9 cellular contexts compared by ENCODE assay signal in the genomic region with DNA sequence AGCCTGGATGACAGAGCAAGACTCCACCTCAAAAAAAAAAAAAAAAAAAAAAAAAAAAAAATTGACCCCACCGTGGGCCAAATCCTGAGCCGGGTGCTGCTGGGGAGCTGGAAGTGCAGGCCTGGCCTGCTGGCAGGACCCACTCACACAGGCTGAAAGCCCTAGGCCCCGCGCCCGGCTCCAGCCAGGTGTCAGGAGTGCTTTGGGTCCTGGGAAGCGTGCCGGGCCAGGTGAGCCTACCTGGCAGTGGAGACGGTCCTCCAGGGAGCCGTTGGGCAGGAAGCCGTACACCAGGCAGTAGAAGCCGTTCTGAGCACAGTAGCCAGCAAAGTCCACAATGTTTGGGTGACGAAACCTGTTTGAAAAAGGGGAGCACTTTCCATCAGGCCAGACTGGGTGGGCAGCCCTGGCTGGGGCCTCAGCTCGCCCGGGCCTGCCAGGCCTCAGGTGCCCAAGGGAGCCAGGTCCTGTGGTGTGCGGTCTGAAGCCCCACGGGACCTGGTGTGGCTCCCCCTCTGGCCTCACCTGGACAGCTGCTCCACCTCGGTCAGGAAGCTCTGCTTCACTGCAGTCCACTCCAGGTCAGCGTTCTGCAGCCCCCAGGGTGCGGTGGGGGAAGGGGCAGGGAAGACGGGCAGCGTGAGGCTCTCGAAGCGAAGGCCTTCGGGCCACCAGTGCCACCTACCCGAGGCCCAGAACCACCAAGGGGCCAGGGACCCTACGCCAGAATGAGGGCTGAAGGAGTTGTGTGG. TPM values are rescaled to one million over a fixed set of nuclear protein-coding genes. Genes with fewer than 3 reads are reported as not detected.
DNase-seq lines count a peak whose midpoint lies in the region; ATAC-seq and TF ChIP-seq lines count a peak whose summit lies in the region.
"Had no signal": no experiment of that assay in that cellular context is flagged by ENCODE, and none has a peak within 500 bp of the region (broad histone marks: within the 10 kb centered on the region; RNA-seq: fewer than 3 reads in every experiment).

No MANE protein-coding gene starts in this region.

- no peak overlapping the region for H2BK120ac ChIP-seq in neuronal stem cell (ENCODE audit: low read depth, low read length)

- no peaks in the 10 kb centered on the region for H3K27me3 Mint-ChIP-seq in CD8-positive, alpha-beta T cell (ENCODE audit: low read depth)

- H3K27me3 ChIP-seq in CD8-positive, alpha-beta T cell (ENCODE audit: insufficient read depth, low read length), result no peaks in the 10 kb centered on the region
- H3K27me3 ChIP-seq in neuronal stem cell (ENCODE audit: control insufficient read depth in 3 of 3, insufficient read depth in 3 of 3, low read depth in 1 of 3, low read length in 3 of 3), result peaks cover 0 to 33% (median 0%) of the 10 kb centered on the region in 3 experiments

- WGBS in neuronal stem cell (ENCODE audit: extremely low coverage in 2 of 2, insufficient read length in 2 of 2, insufficient replicate concordance in 1 of 2), 2 donors, result no CpG with 5 or more reads among the region's 26 CpGs

- no peak overlapping the region for H4K8ac ChIP-seq in neuronal stem cell (ENCODE audit: low read depth, low read length)

- TF ChIP-seq CTCF in CD8-positive, alpha-beta T cell (IDR thresholded peaks at IDR 0.05), result no peak
- TF ChIP-seq CTCF in LNCaP clone FGC (IDR thresholded peaks at IDR 0.05; ENCODE audit: control insufficient read depth, extremely low read depth, insufficient read depth) (0 out of 2 replicates have a peak, but pooled peaks have one; percentile 2), cardiac fibroblast (IDR thresholded peaks at IDR 0.05; ENCODE audit: low read depth, low read length) (no peak)

- no peak overlapping the region for H3K18ac ChIP-seq in neuronal stem cell (ENCODE audit: low read length)

- H3K4me1 ChIP-seq in CD8-positive, alpha-beta T cell (ENCODE audit: insufficient read depth, low read length), result peaks cover 27% of the 10 kb centered on the region
- peaks cover 7 to 14% of the 10 kb centered on the region in 2 donors for H3K4me1 ChIP-seq in neuronal stem cell (ENCODE audit: control insufficient read depth in 2 of 2, insufficient read depth in 1 of 2, low read depth in 1 of 2, low read length in 2 of 2)

- no peak overlapping the region for H3K23ac ChIP-seq in neuronal stem cell (ENCODE audit: low read depth, low read length, poor library complexity)

- no peak overlapping the region for H2AK5ac ChIP-seq in neuronal stem cell (ENCODE audit: low read depth, low read length)

- no peak overlapping the region for H2AFZ ChIP-seq in neuronal stem cell (ENCODE audit: low read length)

- H3K4me1 Mint-ChIP-seq in CD8-positive, alpha-beta T cell (ENCODE audit: low read depth), result peaks cover 28% of the 10 kb centered on the region

- H2BK5ac ChIP-seq in neuronal stem cell (ENCODE audit: low read length), result peak overlapping the region; percentile 39

- no peak overlapping the region for H3K27ac ChIP-seq in CD8-positive, alpha-beta T cell (ENCODE audit: low read depth, low read length)
- no peak overlapping the region for H3K27ac ChIP-seq in neuronal stem cell (replicated peaks; ENCODE audit: low read length)

- POLR2A ChIA-PET in CD8-positive, alpha-beta T cell (lab: Charles Lee), result interaction anchor here (0.9 to 1.2 kb wide), 4 partner anchors 10 to 48 kb away, joined by 3 to 4 read pairs (median 3); no protein-coding TSS in a partner anchor

- no peak overlapping the region for H2BK15ac ChIP-seq in neuronal stem cell (ENCODE audit: low read length)

- no peak overlapping the region for H4K91ac ChIP-seq in neuronal stem cell (ENCODE audit: low read depth, low read length, poor library complexity)

- no peaks in the 10 kb centered on the region for H3K9me3 ChIP-seq in CD8-positive, alpha-beta T cell (ENCODE audit: low read length)
- no peaks in the 10 kb centered on the region for H3K9me3 ChIP-seq in neuronal stem cell (replicated peaks in 1 of 2; ENCODE audit: control insufficient read depth in 2 of 2, insufficient read depth in 1 of 2, low read depth in 1 of 2, low read length in 2 of 2)

- H3K4ac ChIP-seq in neuronal stem cell (ENCODE audit: low read length), result no peak overlapping the region

- peak overlapping the region; percentile 82 for H3K4me3 Mint-ChIP-seq in CD8-positive, alpha-beta T cell

- peak overlapping the region; percentile 82 for H3K27ac Mint-ChIP-seq in CD8-positive, alpha-beta T cell

- no peak overlapping the region for H3K9ac ChIP-seq in neuronal stem cell (ENCODE audit: low read depth, low read length, poor library complexity)

- no peak overlapping the region for H3K14ac ChIP-seq in neuronal stem cell (ENCODE audit: low read length)

- no peaks in the 10 kb centered on the region for H3K9me3 Mint-ChIP-seq in CD8-positive, alpha-beta T cell

- no peaks in the 10 kb centered on the region for H3K36me3 ChIP-seq in CD8-positive, alpha-beta T cell (ENCODE audit: insufficient read depth, low read length)
- H3K36me3 ChIP-seq in neuronal stem cell (replicated peaks in 1 of 2; ENCODE audit: control insufficient read depth in 2 of 2, insufficient read depth in 2 of 2, low read length in 2 of 2), result peaks cover 0 to 38% of the 10 kb centered on the region in 2 donors

- CTCF ChIA-PET in CD8-positive, alpha-beta T cell (lab: Charles Lee), result interaction anchor here (1.8 kb wide), 1 partner anchor 49 kb away, joined by 5 read pairs; no protein-coding TSS in a partner anchor

- H3K4me2 ChIP-seq in neuronal stem cell (ENCODE audit: insufficient read depth, low read length, poor library complexity, severe bottlenecking), result no peak overlapping the region

- intact Hi-C loops in CD8-positive, alpha-beta T cell (cut with DNase I, micrococcal nuclease), result no loop called here

- H2BK12ac ChIP-seq in neuronal stem cell (ENCODE audit: low read length), result no peak overlapping the region

- H3K4me3 ChIP-seq in CD8-positive, alpha-beta T cell (ENCODE audit: low read depth, low read length), result no peak overlapping the region
- peak overlapping the region; percentile 66 for H3K4me3 ChIP-seq in LNCaP clone FGC (ENCODE audit: low read depth, low read length)
- H3K4me3 ChIP-seq in cardiac fibroblast (replicated peaks in 1 of 2; ENCODE audit: low read depth in 2 of 2, low read length in 2 of 2), result peak overlapping the region; percentile 51 to 61
- H3K4me3 ChIP-seq in neuronal stem cell (ENCODE audit: low read length in 2 of 2), result no peak overlapping the region

- peaks cover 23% of the 10 kb centered on the region for H3K36me3 Mint-ChIP-seq in CD8-positive, alpha-beta T cell

- ATAC-seq in CD8-positive, alpha-beta T cell, result no peak
- no peak for ATAC-seq in GM19395 (IDR thresholded peaks at IDR 0.05; ENCODE audit: unreplicated experiment)

- no peak for DNase-seq in CD8-positive, alpha-beta T cell
- DNase-seq in LNCaP clone FGC (ENCODE audit: low read depth), result no peak
- DNase-seq in cardiac fibroblast (ENCODE audit: low read depth in 2 of 2), result no peak
- no peak for DNase-seq in neuronal stem cell (ENCODE audit: low spot score)
- no peak for DNase-seq in OCI-M2 (lab: John Stamatoyannopoulos, UW; ENCODE audit: unreplicated experiment)
- DNase-seq in activated effector memory CD4-positive, alpha-beta T cell treated with Interleukin-2 at 50 U/mL for 16 hours, result no peak
- DNase-seq in HT-29 (ENCODE audit: low spot score), result no peak
- DNase-seq: GOT3 had no signal

- H3K79me1 ChIP-seq in neuronal stem cell (ENCODE audit: low read depth, low read length), result peaks cover 11% of the 10 kb centered on the region

RNA-seq across cellular contexts. Expression of a gene that starts 1.8 kb away (rescaled TPM):
- total RNA-seq in CD8-positive, alpha-beta T cell, result 10 to 100 TPM; 84.8 to 92.5 TPM
- 33.3 TPM for polyA plus RNA-seq in neuronal stem cell (2013, experiment 1 of 2)
- 32.7 TPM for polyA plus RNA-seq in neuronal stem cell (2013, experiment 2 of 2)
- total RNA-seq in HT-29 (2014; rRNA removed; shearing (Covaris generic)), result 536 and 557 TPM in 2 replicates

RNA-seq across cellular contexts. Expression of a gene that starts 45.4 kb away (rescaled TPM):
- total RNA-seq in CD8-positive, alpha-beta T cell, result 1 to 10 TPM; 1.6 to 3.2 TPM
- 6.2 TPM for polyA plus RNA-seq in neuronal stem cell (2013, experiment 1 of 2)
- polyA plus RNA-seq in neuronal stem cell (2013, experiment 2 of 2), result 6.1 TPM
- 21.4 and 23.4 TPM in 2 replicates for total RNA-seq in HT-29 (2014; rRNA removed; shearing (Covaris generic))

RNA-seq across cellular contexts. Expression of a gene that starts 46.3 kb away (rescaled TPM):
- 10 to 100 TPM; 49.1 to 56.3 TPM for total RNA-seq in CD8-positive, alpha-beta T cell
- 37.0 TPM for polyA plus RNA-seq in neuronal stem cell (2013, experiment 1 of 2)
- 39.4 TPM for polyA plus RNA-seq in neuronal stem cell (2013, experiment 2 of 2)
- 106 and 124 TPM in 2 replicates for total RNA-seq in HT-29 (2014; rRNA removed; shearing (Covaris generic))

Comparison
In these comparisons a context has a peak if more than half of its experiments do, and no peak if none do; other contexts are left out.
1. H3K4me3 ChIP-seq: peak in LNCaP clone FGC (single experiment) and cardiac fibroblast (2 of 2); none in CD8-positive, alpha-beta T cell (single experiment) and neuronal stem cell (0 of 2).